1 cellular context compared by ENCODE assay signal in the genomic region with DNA sequence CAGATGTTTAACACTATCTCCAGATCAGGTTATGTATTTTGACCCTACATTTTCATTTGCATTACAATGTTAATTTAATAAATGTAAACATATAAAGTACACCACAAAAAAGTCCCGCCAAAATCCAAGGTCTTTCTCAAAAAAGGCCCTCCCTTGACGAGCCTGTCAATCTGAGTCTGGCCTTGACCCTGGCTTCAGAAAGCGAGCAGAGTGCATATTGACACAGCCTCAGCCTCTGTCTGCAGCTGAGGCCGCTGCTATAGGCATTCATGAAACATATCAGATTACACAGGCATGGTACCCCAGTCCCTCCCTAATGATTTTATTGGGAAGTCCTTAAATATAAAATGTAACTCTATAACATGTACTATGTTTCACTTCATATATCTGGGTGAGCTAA.
A peak's percentile ranks its signal among the peaks of the same experiment; 100 is the strongest.
TF ChIP-seq lines count a peak whose summit lies in the region.

No MANE protein-coding gene starts in this region.

TF ChIP-seq in HepG2, 621 proteins besides CTCF, POLR2A, EP300 and RAD21 (continued from another document):
- TF ChIP-seq HNF1A (IDR thresholded peaks at IDR 0.05; ENCODE audit: low read depth) (peak; percentile 33; the same call in 1 of the 2 replicates), HNF1A (CRISPR knock-in tag; IDR thresholded peaks at IDR 0.05; ENCODE audit: borderline replicate concordance) (peak; percentile 20; the same call in 1 of the 2 replicates), ZSCAN5A (CRISPR knock-in tag; IDR thresholded peaks at IDR 0.05; ENCODE audit: borderline replicate concordance) (no peak), ZNF768 (CRISPR knock-in tag; IDR thresholded peaks at IDR 0.05) (no peak), SIX1 (CRISPR knock-in tag; IDR thresholded peaks at IDR 0.05; ENCODE audit: borderline replicate concordance) (peak; percentile 99), GATAD1 (CRISPR knock-in tag; IDR thresholded peaks at IDR 0.05) (peak; percentile 36; the same call in 1 of the 2 replicates), ZFY (CRISPR knock-in tag; IDR thresholded peaks at IDR 0.05) (no peak), MTA3 (CRISPR knock-in tag; IDR thresholded peaks at IDR 0.05) (no peak), CENPX (CRISPR knock-in tag; IDR thresholded peaks at IDR 0.05) (no peak), NR2F2 (IDR thresholded peaks at IDR 0.05; ENCODE audit: borderline replicate concordance, low read depth) (peak; percentile 89), MIXL1 (CRISPR knock-in tag; IDR thresholded peaks at IDR 0.05) (no peak), ZNF740 (CRISPR knock-in tag; IDR thresholded peaks at IDR 0.05) (no peak)
- TF ChIP-seq, protein P1, sequence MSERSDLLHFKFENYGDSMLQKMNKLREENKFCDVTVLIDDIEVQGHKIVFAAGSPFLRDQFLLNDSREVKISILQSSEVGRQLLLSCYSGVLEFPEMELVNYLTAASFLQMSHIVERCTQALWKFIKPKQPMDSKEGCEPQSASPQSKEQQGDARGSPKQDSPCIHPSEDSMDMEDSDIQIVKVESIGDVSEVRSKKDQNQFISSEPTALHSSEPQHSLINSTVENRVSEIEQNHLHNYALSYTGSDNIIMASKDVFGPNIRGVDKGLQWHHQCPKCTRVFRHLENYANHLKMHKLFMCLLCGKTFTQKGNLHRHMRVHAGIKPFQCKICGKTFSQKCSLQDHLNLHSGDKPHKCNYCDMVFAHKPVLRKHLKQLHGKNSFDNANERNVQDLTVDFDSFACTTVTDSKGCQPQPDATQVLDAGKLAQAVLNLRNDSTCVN (CRISPR knock-in tag; IDR thresholded peaks at IDR 0.05; ENCODE audit: borderline replicate concordance): 0 out of 2 replicates have a peak, but pooled peaks have one; percentile 23
- TF ChIP-seq, protein P2, sequence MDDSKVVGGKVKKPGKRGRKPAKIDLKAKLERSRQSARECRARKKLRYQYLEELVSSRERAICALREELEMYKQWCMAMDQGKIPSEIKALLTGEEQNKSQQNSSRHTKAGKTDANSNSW (CRISPR knock-in tag; IDR thresholded peaks at IDR 0.05; ENCODE audit: borderline replicate concordance): no peak
